In the genomic region with DNA sequence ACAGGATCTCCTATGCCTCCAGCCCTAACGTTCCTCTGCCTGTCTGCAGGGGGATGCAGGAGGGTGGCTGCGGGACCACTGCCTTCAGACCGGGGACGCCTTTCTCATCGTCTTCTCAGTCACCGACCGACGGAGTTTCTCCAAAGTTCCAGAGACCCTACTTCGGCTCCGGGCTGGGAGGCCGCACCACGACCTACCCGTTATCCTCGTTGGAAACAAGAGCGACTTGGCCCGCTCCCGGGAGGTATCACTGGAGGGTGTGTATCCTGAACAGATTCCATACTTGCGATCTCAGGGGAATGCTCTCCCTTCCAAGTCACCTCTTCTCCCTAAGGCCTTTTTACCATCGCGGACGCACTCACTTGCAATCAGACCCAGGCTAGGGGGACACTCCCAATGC, we compare ENCODE assay signal across 8 cellular contexts. TPM values are rescaled to one million over a fixed set of nuclear protein-coding genes. Genes with fewer than 3 reads are reported as not detected.
DNase-seq lines count a peak whose midpoint lies in the region; ATAC-seq, FAIRE-seq and TF ChIP-seq lines count a peak whose summit lies in the region.

No MANE protein-coding gene starts in this region.

- H3K9me3 Mint-ChIP-seq in activated naive CD4-positive, alpha-beta T cell treated with anti-CD3 and anti-CD28 coated beads, Interleukin-2, amount 50 U/mL, for 24 hours: no peaks in the 10 kb centered on the region
- H3K9me3 Mint-ChIP-seq in activated naive CD4-positive, alpha-beta T cell treated with anti-CD3 and anti-CD28 coated beads, Interleukin-2, amount 50 U/mL, for 72 hours: no peaks in the 10 kb centered on the region
- H3K9me3 Mint-ChIP-seq in astrocyte (ENCODE audit: unreplicated experiment) (no peaks in the 10 kb centered on the region), mesothelial cell of epicardium (no peaks in the 10 kb centered on the region)

- TF ChIP-seq CTCF in astrocyte (IDR thresholded peaks at IDR 0.05; ENCODE audit: insufficient read depth, low read depth, low read length): no peak
- no peak for TF ChIP-seq CTCF in mesothelial cell of epicardium (IDR thresholded peaks at IDR 0.05; ENCODE audit: unreplicated experiment)
- no peak for TF ChIP-seq CTCF in vagina (IDR thresholded peaks at IDR 0.05)

- H3K9me3 ChIP-seq in astrocyte (ENCODE audit: insufficient read depth, low read depth, low read length) (no peaks in the 10 kb centered on the region), vagina (no peaks in the 10 kb centered on the region)

- DNase-seq in activated naive CD4-positive, alpha-beta T cell treated with anti-CD3 and anti-CD28 coated beads, Interleukin-2, amount 50 U/mL, for 72 hours (ENCODE audit: low spot score in 2 of 2): no peak
- DNase-seq in astrocyte (ENCODE audit: low read depth) (no peak), mesothelial cell of epicardium (ENCODE audit: low spot score in 2 of 2, unreplicated experiment in 2 of 2) (no peak), vagina (ENCODE audit: extremely low spot score in 2 of 2) (no peak), putamen (ENCODE audit: low spot score) (no peak)

- no peak for TF ChIP-seq POLR2A in vagina (IDR thresholded peaks at IDR 0.05)

- peaks cover 22% of the 10 kb centered on the region for H3K4me1 ChIP-seq in astrocyte (ENCODE audit: insufficient read depth, low read length)
- peaks cover 24% of the 10 kb centered on the region for H3K4me1 ChIP-seq in vagina

- H3K36me3 Mint-ChIP-seq in activated naive CD4-positive, alpha-beta T cell treated with anti-CD3 and anti-CD28 coated beads, Interleukin-2, amount 50 U/mL, for 24 hours: no peaks in the 10 kb centered on the region
- no peaks in the 10 kb centered on the region for H3K36me3 Mint-ChIP-seq in activated naive CD4-positive, alpha-beta T cell treated with anti-CD3 and anti-CD28 coated beads, Interleukin-2, amount 50 U/mL, for 72 hours
- no peaks in the 10 kb centered on the region for H3K36me3 Mint-ChIP-seq in astrocyte (ENCODE audit: low read depth, unreplicated experiment)
- no peaks in the 10 kb centered on the region for H3K36me3 Mint-ChIP-seq in mesothelial cell of epicardium

- no peak for ATAC-seq in activated naive CD4-positive, alpha-beta T cell treated with anti-CD3 and anti-CD28 coated beads, Interleukin-2, amount 50 U/mL, for 72 hours
- ATAC-seq in HG02678 (IDR thresholded peaks at IDR 0.05; ENCODE audit: unreplicated experiment) (no peak), HG02763 (IDR thresholded peaks at IDR 0.05; ENCODE audit: unreplicated experiment) (no peak)

- peak overlapping the region; percentile 53 for H3K27ac Mint-ChIP-seq in activated naive CD4-positive, alpha-beta T cell treated with anti-CD3 and anti-CD28 coated beads, Interleukin-2, amount 50 U/mL, for 24 hours
- H3K27ac Mint-ChIP-seq in activated naive CD4-positive, alpha-beta T cell treated with anti-CD3 and anti-CD28 coated beads, Interleukin-2, amount 50 U/mL, for 72 hours: no peak overlapping the region
- no peak overlapping the region for H3K27ac Mint-ChIP-seq in astrocyte (ENCODE audit: unreplicated experiment)
- H3K27ac Mint-ChIP-seq in mesothelial cell of epicardium: peak overlapping the region; percentile 89

- H3K4me3 ChIP-seq in astrocyte (ENCODE audit: insufficient read depth, low read depth, low read length): no peak overlapping the region
- H3K4me3 ChIP-seq in vagina: peak overlapping the region; percentile 50 to 65

- peak overlapping the region; percentile 50 for H3K4me3 Mint-ChIP-seq in activated naive CD4-positive, alpha-beta T cell treated with anti-CD3 and anti-CD28 coated beads, Interleukin-2, amount 50 U/mL, for 24 hours
- H3K4me3 Mint-ChIP-seq in astrocyte (ENCODE audit: unreplicated experiment) (peak overlapping the region; percentile 8), mesothelial cell of epicardium (peak overlapping the region; percentile 91)

- H3K9ac ChIP-seq in astrocyte (ENCODE audit: low read length): no peak overlapping the region

- no peak for FAIRE-seq in astrocyte (lab: Jason Lieb, UNC)

- H2AFZ ChIP-seq in astrocyte (ENCODE audit: low read depth, low read length): peak overlapping the region; percentile 85

- H3K4me1 Mint-ChIP-seq in activated naive CD4-positive, alpha-beta T cell treated with anti-CD3 and anti-CD28 coated beads, Interleukin-2, amount 50 U/mL, for 24 hours: peaks cover 74% of the 10 kb centered on the region
- peaks cover 21% of the 10 kb centered on the region for H3K4me1 Mint-ChIP-seq in astrocyte (ENCODE audit: low read depth, unreplicated experiment)
- H3K4me1 Mint-ChIP-seq in mesothelial cell of epicardium: peaks cover 61% of the 10 kb centered on the region

- H3K36me3 ChIP-seq in astrocyte (ENCODE audit: insufficient read depth, low read length) (no peaks in the 10 kb centered on the region), vagina (no peaks in the 10 kb centered on the region)

- H3K27me3 ChIP-seq in astrocyte (ENCODE audit: insufficient read depth, low read length): no peaks in the 10 kb centered on the region
- H3K27me3 ChIP-seq in vagina: no peaks in the 10 kb centered on the region

- no peaks in the 10 kb centered on the region for H3K79me2 ChIP-seq in astrocyte (ENCODE audit: insufficient read depth, low read length)

- no peaks in the 10 kb centered on the region for H3K27me3 Mint-ChIP-seq in activated naive CD4-positive, alpha-beta T cell treated with anti-CD3 and anti-CD28 coated beads, Interleukin-2, amount 50 U/mL, for 24 hours
- H3K27me3 Mint-ChIP-seq in astrocyte (ENCODE audit: low read depth, unreplicated experiment): peaks cover 5% of the 10 kb centered on the region
- no peaks in the 10 kb centered on the region for H3K27me3 Mint-ChIP-seq in mesothelial cell of epicardium (ENCODE audit: low read depth)

- H4K20me1 ChIP-seq in astrocyte (ENCODE audit: insufficient read depth, low read length): no peaks in the 10 kb centered on the region

- intact Hi-C loops in vagina (cut with DNase I): no loop called here

- H3K27ac ChIP-seq in astrocyte (ENCODE audit: low read depth, low read length) (no peak overlapping the region), vagina (no peak overlapping the region)

- H3K4me2 ChIP-seq in astrocyte (ENCODE audit: low read length): peak overlapping the region; percentile 84

RNA-seq across cellular contexts. Expression of a gene that starts 3.0 kb away (rescaled TPM):
- total RNA-seq in activated naive CD4-positive, alpha-beta T cell treated with anti-CD3 and anti-CD28 coated beads, Interleukin-2, amount 50 U/mL, for 72 hours: 1 to 10 TPM in 1 of 2 donors, under 1 TPM in 1; 0.93 to 1.1 TPM
- total RNA-seq in astrocyte: 0.48 and 0.79 TPM in 2 replicates
- total RNA-seq in mesothelial cell of epicardium: 2.6 to 3.0 TPM (median 3.0 TPM) in 3 replicates
- total RNA-seq in vagina: 3.9 TPM

RNA-seq across cellular contexts. Expression of a gene that starts 14.4 kb away (rescaled TPM):
- 10 to 100 TPM; 48.9 to 67.6 TPM for total RNA-seq in activated naive CD4-positive, alpha-beta T cell treated with anti-CD3 and anti-CD28 coated beads, Interleukin-2, amount 50 U/mL, for 72 hours
- 142 and 157 TPM in 2 replicates for total RNA-seq in astrocyte
- total RNA-seq in mesothelial cell of epicardium: 38.6 to 40.4 TPM (median 39.8 TPM) in 3 replicates
- 137 TPM for total RNA-seq in vagina

RNA-seq across cellular contexts. Expression of a gene that starts 33.0 kb away (rescaled TPM):
- 10 to 100 TPM; 63.5 to 97.7 TPM for total RNA-seq in activated naive CD4-positive, alpha-beta T cell treated with anti-CD3 and anti-CD28 coated beads, Interleukin-2, amount 50 U/mL, for 72 hours
- total RNA-seq in astrocyte (43.9 and 49.3 TPM in 2 replicates), mesothelial cell of epicardium (97.9 to 106 TPM (median 101 TPM) in 3 replicates), vagina (68.5 TPM)

RNA-seq across cellular contexts. Expression of a gene that starts 43.2 kb away (rescaled TPM):
- 100 to 1,000 TPM in 1 of 2 donors, 10 to 100 TPM in 1; 47.1 to 120 TPM for total RNA-seq in activated naive CD4-positive, alpha-beta T cell treated with anti-CD3 and anti-CD28 coated beads, Interleukin-2, amount 50 U/mL, for 72 hours
- 84.2 and 91.6 TPM in 2 replicates for total RNA-seq in astrocyte
- 86.2 to 89.8 TPM (median 86.2 TPM) in 3 replicates for total RNA-seq in mesothelial cell of epicardium
- total RNA-seq in vagina: 65.6 TPM

RNA-seq across cellular contexts. Expression of a gene that starts 49.6 kb away (rescaled TPM):
- 1 to 10 TPM in 1 of 2 donors, under 1 TPM in 1; 0.68 to 2.2 TPM for total RNA-seq in activated naive CD4-positive, alpha-beta T cell treated with anti-CD3 and anti-CD28 coated beads, Interleukin-2, amount 50 U/mL, for 72 hours
- total RNA-seq in astrocyte (911 and 1,063 TPM in 2 replicates), mesothelial cell of epicardium (302 to 306 TPM (median 304 TPM) in 3 replicates), vagina (187 TPM)

Comparison
In these comparisons a context has a peak if more than half of its experiments do, and no peak if none do; other contexts are left out.
1. H3K27ac Mint-ChIP-seq: peak in activated naive CD4-positive, alpha-beta T cell treated with anti-CD3 and anti-CD28 coated beads, Interleukin-2, amount 50 U/mL, for 24 hours (single experiment) and mesothelial cell of epicardium (single experiment); none in activated naive CD4-positive, alpha-beta T cell treated with anti-CD3 and anti-CD28 coated beads, Interleukin-2, amount 50 U/mL, for 72 hours (0 of 2) and astrocyte (single experiment).
2. H3K4me3 Mint-ChIP-seq: peak in every context shown above with its lines; median percentile 91 in mesothelial cell of epicardium; 50 in activated naive CD4-positive, alpha-beta T cell treated with anti-CD3 and anti-CD28 coated beads, Interleukin-2, amount 50 U/mL, for 24 hours; 8 in astrocyte.